In the genomic region with DNA sequence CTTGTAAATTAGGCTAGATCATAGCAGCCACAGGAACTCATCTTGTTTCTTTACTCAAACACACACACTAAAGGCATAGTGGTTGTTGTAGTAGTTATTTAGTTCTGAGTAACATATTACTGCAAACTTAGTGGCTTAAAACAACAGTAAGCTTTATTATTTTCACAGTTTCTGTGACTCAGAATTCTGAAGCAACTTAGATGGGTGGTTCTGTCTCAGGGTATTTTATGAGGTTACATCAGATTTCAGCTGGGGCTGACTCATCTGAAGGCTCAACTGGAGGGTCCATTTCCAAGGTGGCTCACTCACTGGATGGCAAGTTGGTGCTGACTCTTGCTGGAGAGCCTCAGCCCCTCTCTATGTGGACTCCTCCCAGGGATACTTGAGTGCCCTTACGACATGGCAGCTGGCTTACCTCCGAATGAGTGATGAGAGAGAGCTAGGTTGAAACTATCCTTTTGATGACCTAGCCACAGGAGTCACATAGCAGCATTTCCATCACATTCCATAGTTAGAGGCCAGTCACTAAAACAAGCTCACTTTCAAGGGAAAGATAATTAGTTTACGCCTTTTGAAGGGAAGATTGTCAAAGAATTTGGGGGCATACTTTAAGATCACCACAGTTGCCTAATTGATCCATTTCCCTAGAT, we compare ENCODE assay signal across 17 cellular contexts.
DNase-seq lines count a peak whose midpoint lies in the region; ATAC-seq and TF ChIP-seq lines count a peak whose summit lies in the region.
"Had no signal": no experiment of that assay in that cellular context is flagged by ENCODE, and none has a peak within 500 bp of the region (broad histone marks: within the 10 kb centered on the region; RNA-seq: fewer than 3 reads in every experiment).

No MANE protein-coding gene starts in this region.

- H3K36me3 Mint-ChIP-seq in HFFc6 (ENCODE audit: low read depth), result peaks cover 27% of the 10 kb centered on the region
- H3K36me3 Mint-ChIP-seq: activated naive CD8-positive, alpha-beta T cell had no signal

- H3K27ac ChIP-seq in A673 (ENCODE audit: low read depth, low read length, poor library complexity, severe bottlenecking), result peak overlapping the region; percentile 39
- H3K27ac ChIP-seq in tibial artery, result no peak overlapping the region
- H3K27ac ChIP-seq: colonic mucosa, gastrocnemius medialis, upper lobe of right lung had no signal

- no peak for TF ChIP-seq CTCF in A673 (conservative IDR thresholded peaks at IDR 0.05; ENCODE audit: low read depth, low read length)
- no peak for TF ChIP-seq CTCF in HFFc6 (IDR thresholded peaks at IDR 0.05)
- no peak for TF ChIP-seq CTCF in tibial artery (IDR thresholded peaks at IDR 0.05)

- BruUV-seq in A673 (replicated peaks; lab: Mats Ljungman, UMichigan), result no TSS peak

- H3K27ac Mint-ChIP-seq in HFFc6, result peak overlapping the region; percentile 67; the same call in 1 of the 2 replicates
- H3K27ac Mint-ChIP-seq: activated naive CD8-positive, alpha-beta T cell had no signal

- DNase-seq in A673 (ENCODE audit: low spot score) (peak; percentile 48), HFFc6 (peak; percentile 60), amniotic epithelial cell (ENCODE audit: low read depth) (peak; percentile 79), fibroblast of the conjunctiva (ENCODE audit: low read depth) (peak; percentile 82), tibial artery (no peak), NCI-H510A treated with DMSO at 0.1 percent for 48 hours (lab: John Stamatoyannopoulos, UW) (no peak)
- DNase-seq: BE2C; colonic mucosa; DMS79 treated with DMSO at 0.1 percent for 48 hours; gastrocnemius medialis; islet precursor cell; NCI-H2029; stimulated activated CD8-positive, alpha-beta memory T cell treated with anti-CD3 and anti-CD28 coated beads, Interleukin-4, amount 100 ng/mL, for 48 hours; upper lobe of right lung had no signal

- POLR2A ChIA-PET in A673 (lab: Charles Lee; ENCODE audit: low non-redundant PET), result interaction anchor here (0.8 kb wide), 1 partner anchor 102 kb away, joined by 5 read pairs; no protein-coding TSS in a partner anchor

- peaks cover 15% of the 10 kb centered on the region for H3K9me3 Mint-ChIP-seq in HFFc6

- no peaks in the 10 kb centered on the region for H3K27me3 Mint-ChIP-seq in HFFc6 (ENCODE audit: insufficient read depth)

- CTCF ChIA-PET in A673 (lab: Charles Lee), result interaction anchor here (0.6 kb wide), 1 partner anchor 16 kb away, joined by 3 read pairs; no protein-coding TSS in a partner anchor

- H3K9me3 ChIP-seq in A673 (ENCODE audit: low read depth, low read length, poor library complexity, severe bottlenecking) (no peaks in the 10 kb centered on the region), tibial artery (no peaks in the 10 kb centered on the region)
- H3K9me3 ChIP-seq: BE2C, colonic mucosa, gastrocnemius medialis, upper lobe of right lung had no signal

- H3K4me3 Mint-ChIP-seq in HFFc6, result no peak overlapping the region
- H3K4me3 Mint-ChIP-seq: activated naive CD8-positive, alpha-beta T cell had no signal

- no peaks in the 10 kb centered on the region for H3K36me3 ChIP-seq in A673 (ENCODE audit: insufficient read depth, low read length, poor library complexity, severe bottlenecking)
- H3K36me3 ChIP-seq in tibial artery, result no peaks in the 10 kb centered on the region
- H3K36me3 ChIP-seq: BE2C, colonic mucosa, gastrocnemius medialis, upper lobe of right lung had no signal

- no peak for ATAC-seq in HG03442 (IDR thresholded peaks at IDR 0.05; ENCODE audit: unreplicated experiment)
- ATAC-seq in GM18502 (IDR thresholded peaks at IDR 0.05; ENCODE audit: poor library complexity, unreplicated experiment), result no peak
- ATAC-seq: gastrocnemius medialis, upper lobe of right lung had no signal

- peaks cover 19% of the 10 kb centered on the region for H3K4me1 ChIP-seq in A673 (ENCODE audit: insufficient read depth, low read length, poor library complexity, severe bottlenecking)
- H3K4me1 ChIP-seq in tibial artery, result no peaks in the 10 kb centered on the region
- H3K4me1 ChIP-seq: BE2C, colonic mucosa, gastrocnemius medialis, upper lobe of right lung had no signal

- peaks cover 18% of the 10 kb centered on the region for H3K4me1 Mint-ChIP-seq in HFFc6 (ENCODE audit: low read depth)

- intact Hi-C loops in A673 (cut with micrococcal nuclease; ENCODE audit: unreplicated experiment), result no loop called here
- intact Hi-C loops in tibial artery (cut with DNase I; ENCODE audit: low total_unique reads), result no loop called here

- no peaks in the 10 kb centered on the region for H3K27me3 ChIP-seq in A673 (replicated peaks; ENCODE audit: insufficient read depth, low read depth, low read length, poor library complexity)
- H3K27me3 ChIP-seq in tibial artery, result peaks cover 0 to 2% of the 10 kb centered on the region in 2 donors
- H3K27me3 ChIP-seq: colonic mucosa, gastrocnemius medialis, upper lobe of right lung had no signal

- no peak overlapping the region for H3K4me3 ChIP-seq in A673 (ENCODE audit: low read depth, low read length, poor library complexity, severe bottlenecking)
- no peak overlapping the region for H3K4me3 ChIP-seq in tibial artery
- H3K4me3 ChIP-seq: colonic mucosa, gastrocnemius medialis, upper lobe of right lung had no signal

Comparison
In these comparisons a context has a peak if more than half of its experiments do, and no peak if none do; other contexts are left out.
1. DNase-seq: peak in A673 (single experiment), HFFc6 (single experiment), amniotic epithelial cell (single experiment) and fibroblast of the conjunctiva (single experiment); none in tibial artery (0 of 2) and NCI-H510A treated with DMSO at 0.1 percent for 48 hours (single experiment).